In genomic region chr12:47715393-47715876, GRCh38 we compare ENCODE assay signal across 8 cellular contexts. TPM values are rescaled to one million over a fixed set of nuclear protein-coding genes. Genes with fewer than 3 reads are reported as not detected.
DNase-seq lines count a peak whose midpoint lies in the region; ATAC-seq, FAIRE-seq and TF ChIP-seq lines count a peak whose summit lies in the region.

No MANE protein-coding gene starts in this region.

- peak overlapping the region; percentile 78 for H3K4me2 ChIP-seq in osteoblast (ENCODE audit: insufficient read depth, low read length)

- intact Hi-C loops in Calu3 (cut with micrococcal nuclease; ENCODE audit: unreplicated experiment), result loop anchor here (1.0 kb wide), 2 partner anchors 64 to 123 kb away; no protein-coding TSS in a partner anchor

- H3K27me3 ChIP-seq in osteoblast (ENCODE audit: insufficient read depth, low read length) (no peaks in the 10 kb centered on the region), thymus (ENCODE audit: control insufficient read depth, insufficient read depth) (no peaks in the 10 kb centered on the region)

- H2AFZ ChIP-seq in osteoblast (ENCODE audit: low read length), result peak overlapping the region; percentile 43

- DNase-seq in Calu3 (peak; percentile 61), M059J (ENCODE audit: low read depth) (peak; percentile 77), SHP77 (lab: John Stamatoyannopoulos, UW) (peak; percentile 76 to 87), frontal cortex (ENCODE audit: low spot score in 2 of 2) (peak; percentile 54 to 74), osteoblast (ENCODE audit: insufficient read length, low spot score, missing footprints) (peak; percentile 84)
- peak; percentile 65 for DNase-seq in activated T-helper 9 cell treated with anti-CD3 and anti-CD28 coated beads, Interleukin-2, amount 50 U/mL, for 16 hours (ENCODE audit: low read depth)

- no peaks in the 10 kb centered on the region for H3K27me3 Mint-ChIP-seq in Calu3 (ENCODE audit: unreplicated experiment)

- H3K4me3 ChIP-seq in osteoblast (ENCODE audit: insufficient read depth, low read length), result peak overlapping the region; percentile 59
- H3K4me3 ChIP-seq in thymus (ENCODE audit: low read length), result no peak overlapping the region

- TF ChIP-seq CTCF in Calu3 (IDR thresholded peaks at IDR 0.05; ENCODE audit: unreplicated experiment), result peak; percentile 77
- peak; percentile 90 for TF ChIP-seq CTCF in osteoblast (IDR thresholded peaks at IDR 0.05; ENCODE audit: extremely low read depth, low read depth, low read length)

- 33% methylated on average over 10 of the region's 10 CpGs for WGBS in thymus

- no TSS peak for BruUV-seq in Calu3 (replicated peaks; lab: Mats Ljungman, UMichigan)

- no peaks in the 10 kb centered on the region for H3K4me1 Mint-ChIP-seq in Calu3 (ENCODE audit: low read depth, unreplicated experiment)

- CTCF ChIA-PET in Calu3 (lab: Charles Lee), result interaction anchor here (1.0 to 2.3 kb wide), 3 partner anchors 9 to 123 kb away, joined by 3 to 11 read pairs (median 3); partner anchors contain the start of gene RPAP3

- H3K4me3 Mint-ChIP-seq in Calu3 (ENCODE audit: low read depth, unreplicated experiment), result no peak overlapping the region

- H3K9me3 ChIP-seq in osteoblast (ENCODE audit: low read depth, low read length) (no peaks in the 10 kb centered on the region), thymus (ENCODE audit: control insufficient read depth) (no peaks in the 10 kb centered on the region)

- no peak overlapping the region for H3K27ac Mint-ChIP-seq in Calu3 (ENCODE audit: unreplicated experiment)

- H3K79me2 ChIP-seq in osteoblast (ENCODE audit: insufficient read depth, low read length), result no peaks in the 10 kb centered on the region

- no peak for FAIRE-seq in frontal cortex (lab: Jason Lieb, UNC)

- ATAC-seq in GM21717 (IDR thresholded peaks at IDR 0.05; ENCODE audit: unreplicated experiment), result peak; percentile 72

- no peaks in the 10 kb centered on the region for H3K36me3 Mint-ChIP-seq in Calu3 (ENCODE audit: insufficient read depth, unreplicated experiment)

- no peaks in the 10 kb centered on the region for H3K36me3 ChIP-seq in osteoblast (ENCODE audit: insufficient read depth, low read length)
- H3K36me3 ChIP-seq in thymus (ENCODE audit: control insufficient read depth, insufficient read depth), result no peaks in the 10 kb centered on the region

- H3K4me1 ChIP-seq in osteoblast (ENCODE audit: insufficient read depth, low read length), result peaks cover 19% of the 10 kb centered on the region
- H3K4me1 ChIP-seq in thymus (ENCODE audit: control insufficient read depth, insufficient read depth, low read length), result peaks cover 11% of the 10 kb centered on the region

- H3K9me3 Mint-ChIP-seq in Calu3 (ENCODE audit: low read depth, unreplicated experiment), result no peaks in the 10 kb centered on the region

- H4K20me1 ChIP-seq in osteoblast (ENCODE audit: insufficient read depth, low read length), result no peaks in the 10 kb centered on the region

- H3K27ac ChIP-seq in osteoblast (ENCODE audit: low read depth, low read length) (no peak overlapping the region), thymus (ENCODE audit: low read depth) (peak overlapping the region; percentile 44)

RNA-seq across cellular contexts. Expression of gene RPAP3, which starts 9.6 kb away (rescaled TPM):
- total RNA-seq in Calu3 (2022), result 29.7 and 33.5 TPM in 2 replicates
- 26.0 and 40.3 TPM in 2 replicates for total RNA-seq in M059J (2014; rRNA removed; shearing (Covaris generic))
- 23.6 TPM for total RNA-seq in frontal cortex
- total RNA-seq in osteoblast, result 15.6 and 17.1 TPM in 2 replicates
- polyA plus RNA-seq in thymus, result 20.9 TPM

RNA-seq across cellular contexts. Expression of gene ENDOU, which starts 9.9 kb away (rescaled TPM):
- total RNA-seq in Calu3 (2022) (0.42 TPM in 1 of 2 replicates, not detected in the other), frontal cortex (not detected), osteoblast (not detected in 2 replicates)
- not detected in 2 replicates for total RNA-seq in M059J (2014; rRNA removed; shearing (Covaris generic))
- 1.3 TPM for polyA plus RNA-seq in thymus

RNA-seq across cellular contexts. Expression of gene RAPGEF3, which starts 43.2 kb away (rescaled TPM):
- 8.2 and 11.0 TPM in 2 replicates for total RNA-seq in Calu3 (2022)
- total RNA-seq in M059J (2014; rRNA removed; shearing (Covaris generic)), result 1.2 and 2.6 TPM in 2 replicates
- 7.7 TPM for total RNA-seq in frontal cortex
- 3.5 and 4.3 TPM in 2 replicates for total RNA-seq in osteoblast
- 20.9 TPM for polyA plus RNA-seq in thymus

RNA-seq across cellular contexts. Expression of gene SLC48A1, which starts 57.6 kb away (rescaled TPM):
- total RNA-seq in Calu3 (2022), result 17.0 and 17.2 TPM in 2 replicates
- total RNA-seq in M059J (2014; rRNA removed; shearing (Covaris generic)), result 12.8 and 12.9 TPM in 2 replicates
- 8.6 TPM for total RNA-seq in frontal cortex
- total RNA-seq in osteoblast, result 18.0 and 19.2 TPM in 2 replicates
- polyA plus RNA-seq in thymus, result 9.3 TPM
